Comparison of ENCODE assay signal across 14 cellular contexts in genomic region chr1:29802181-29803068, GRCh38.
DNase-seq lines count a peak whose midpoint lies in the region; ATAC-seq and TF ChIP-seq lines count a peak whose summit lies in the region.
"Had no signal": no experiment of that assay in that cellular context is flagged by ENCODE, and none has a peak within 500 bp of the region (broad histone marks: within the 10 kb centered on the region; RNA-seq: fewer than 3 reads in every experiment).

No MANE protein-coding gene starts in this region.

- H3K27ac ChIP-seq in Karpas-422 (ENCODE audit: low read length): no peak overlapping the region
- H3K27ac ChIP-seq: gastrocnemius medialis, RWPE1 had no signal

- no peak overlapping the region for H2AFZ ChIP-seq in Karpas-422 (ENCODE audit: low read length)

- H3K4me3 ChIP-seq in Karpas-422 (ENCODE audit: low read length): peak overlapping the region; percentile 26; the same call in 1 of the 2 replicates
- no peak overlapping the region for H3K4me3 ChIP-seq in foreskin fibroblast (ENCODE audit: low read depth in 1 of 2, low read length in 2 of 2)

- no peaks in the 10 kb centered on the region for H3K9me2 ChIP-seq in Karpas-422 (replicated peaks; ENCODE audit: insufficient read depth, low read length)

- H4K20me1 ChIP-seq in Karpas-422 (ENCODE audit: insufficient read depth, low read depth, low read length): 0 out of 2 replicates have a peak, but pooled peaks cover 4% of the 10 kb centered on the region

- no peaks in the 10 kb centered on the region for H3K79me2 ChIP-seq in Karpas-422 (ENCODE audit: low read length)

- DNase-seq in COR-L47 (lab: John Stamatoyannopoulos, UW): peak; percentile 72
- DNase-seq in Karpas-422: peak; percentile 72
- peak; percentile 40 for DNase-seq in NCI-H2227 treated with DMSO at 0.1 percent for 48 hours (lab: John Stamatoyannopoulos, UW)
- DNase-seq in islet precursor cell: peak; percentile 49
- no peak for DNase-seq in foreskin fibroblast
- no peak for DNase-seq in HK-2 (ENCODE audit: unreplicated experiment)
- DNase-seq: activated naive CD4-positive, alpha-beta T cell treated with Interleukin-2 at 50 U/mL for 16 hours; EL; gastrocnemius medialis; NCI-H774; T-helper 1 cell had no signal

- H3K9me3 ChIP-seq in Karpas-422 (ENCODE audit: low read length): no peaks in the 10 kb centered on the region
- H3K9me3 ChIP-seq: gastrocnemius medialis had no signal

- H3K4me1 ChIP-seq in Karpas-422 (ENCODE audit: low read length): peaks cover 17% of the 10 kb centered on the region

- TF ChIP-seq CTCF in foreskin fibroblast (IDR thresholded peaks at IDR 0.05; ENCODE audit: low read depth, low read length): no peak

- H3K4me2 ChIP-seq in Karpas-422 (ENCODE audit: low read depth, low read length, poor library complexity, severe bottlenecking): peak overlapping the region; percentile 34

- no peaks in the 10 kb centered on the region for H3K36me3 ChIP-seq in Karpas-422 (ENCODE audit: insufficient read depth, low read length)
- H3K36me3 ChIP-seq: gastrocnemius medialis had no signal

- no peaks in the 10 kb centered on the region; the same call in 1 of the 2 replicates for H3K27me3 ChIP-seq in Karpas-422 (ENCODE audit: low read length)

- ATAC-seq in esophagus mucosa: no peak
- ATAC-seq: gastrocnemius medialis, left lobe of liver had no signal

- no peak overlapping the region for H3K9ac ChIP-seq in Karpas-422 (ENCODE audit: low read length)

Comparison
In these comparisons a context has a peak if more than half of its experiments do, and no peak if none do; other contexts are left out.
1. DNase-seq: peak in COR-L47 (single experiment), Karpas-422 (single experiment), NCI-H2227 treated with DMSO at 0.1 percent for 48 hours (single experiment) and islet precursor cell (single experiment); none in foreskin fibroblast (0 of 2) and HK-2 (single experiment).